In genomic region chr4:46258436-46258835, GRCh38 we compare ENCODE assay signal across 26 cellular contexts.
DNase-seq lines count a peak whose midpoint lies in the region; ATAC-seq and TF ChIP-seq lines count a peak whose summit lies in the region.
"Had no signal": no experiment of that assay in that cellular context is flagged by ENCODE, and none has a peak within 500 bp of the region (broad histone marks: within the 10 kb centered on the region; RNA-seq: fewer than 3 reads in every experiment).

No MANE protein-coding gene starts in this region.

- H3K27ac ChIP-seq in esophagus squamous epithelium, result no peak overlapping the region
- H3K27ac ChIP-seq: PC-9, SJSA1 had no signal

- WGBS in esophagus squamous epithelium, 2 donors, result 50 to 78% methylated on average over 1 of the region's 1 CpG

- intact Hi-C loops in esophagus squamous epithelium (cut with DNase I), result no loop called here

- no peak for ATAC-seq in HG03354 (IDR thresholded peaks at IDR 0.05; ENCODE audit: poor library complexity, severe bottlenecking, unreplicated experiment)
- ATAC-seq: K562, Right ventricle myocardium inferior had no signal

- no peak for TF ChIP-seq POLR2A in esophagus squamous epithelium (IDR thresholded peaks at IDR 0.05)

- no peaks in the 10 kb centered on the region for H3K9me3 ChIP-seq in esophagus squamous epithelium
- H3K9me3 ChIP-seq: SJSA1 had no signal

- no peaks in the 10 kb centered on the region for H3K4me1 ChIP-seq in esophagus squamous epithelium
- H3K4me1 ChIP-seq: SJSA1 had no signal

- H3K36me3 ChIP-seq in esophagus squamous epithelium, result no peaks in the 10 kb centered on the region
- H3K36me3 ChIP-seq: SJSA1 had no signal

- no peak for TF ChIP-seq CTCF in esophagus squamous epithelium (IDR thresholded peaks at IDR 0.05)

- H3K27me3 ChIP-seq in esophagus squamous epithelium, result no peaks in the 10 kb centered on the region
- H3K27me3 ChIP-seq: SJSA1 had no signal

- H3K4me3 ChIP-seq in esophagus squamous epithelium, result no peak overlapping the region
- H3K4me3 ChIP-seq: K562, PC-9, SJSA1 had no signal

- DNase-seq in Ammon's horn (ENCODE audit: low spot score) (peak; percentile 4), NCI-H1105 treated with DMSO at 0.1 percent for 48 hours (lab: John Stamatoyannopoulos, UW) (peak; percentile 28), cerebellar cortex (ENCODE audit: low spot score) (peak; percentile 4), midbrain (lab: John Stamatoyannopoulos, UW) (peak; percentile 64), superior temporal gyrus (ENCODE audit: extremely low spot score) (no peak), NCI-H146 (lab: John Stamatoyannopoulos, UW) (no peak), esophagus squamous epithelium (lab: John Stamatoyannopoulos, UW) (no peak)
- DNase-seq: AML-193; C1 segment of cervical spinal cord; CD4-positive, alpha-beta memory T cell; COR-L47; DMS79; EL; GF-D8; Kasumi-1; NCI-H1092 treated with DMSO at 0.1 percent for 48 hours; NCI-H2029; NCI-H2227 treated with DMSO at 0.1 percent for 48 hours; NCI-H510A treated with DMSO at 0.1 percent for 48 hours; NCI-H774; NK-92 treated with Interleukin-12 subunit alpha and Interleukin-12 subunit beta, amount 100 ng/mL, for 24 hours; PC-9 had no signal

Comparison
In these comparisons a context has a peak if more than half of its experiments do, and no peak if none do; other contexts are left out.
1. DNase-seq: peak in Ammon's horn (single experiment), NCI-H1105 treated with DMSO at 0.1 percent for 48 hours (single experiment), cerebellar cortex (single experiment) and midbrain (single experiment); none in superior temporal gyrus (single experiment), NCI-H146 (single experiment) and esophagus squamous epithelium (single experiment).